2 cellular contexts compared by ENCODE assay signal in genomic region chr13:29937836-29938235, GRCh38.
TF ChIP-seq lines count a peak whose summit lies in the region.

No MANE protein-coding gene starts in this region.

TF ChIP-seq in GM23338, 12 proteins besides CTCF, POLR2A, EP300 and RAD21 (continued from another document):
- TF ChIP-seq, protein P1, sequence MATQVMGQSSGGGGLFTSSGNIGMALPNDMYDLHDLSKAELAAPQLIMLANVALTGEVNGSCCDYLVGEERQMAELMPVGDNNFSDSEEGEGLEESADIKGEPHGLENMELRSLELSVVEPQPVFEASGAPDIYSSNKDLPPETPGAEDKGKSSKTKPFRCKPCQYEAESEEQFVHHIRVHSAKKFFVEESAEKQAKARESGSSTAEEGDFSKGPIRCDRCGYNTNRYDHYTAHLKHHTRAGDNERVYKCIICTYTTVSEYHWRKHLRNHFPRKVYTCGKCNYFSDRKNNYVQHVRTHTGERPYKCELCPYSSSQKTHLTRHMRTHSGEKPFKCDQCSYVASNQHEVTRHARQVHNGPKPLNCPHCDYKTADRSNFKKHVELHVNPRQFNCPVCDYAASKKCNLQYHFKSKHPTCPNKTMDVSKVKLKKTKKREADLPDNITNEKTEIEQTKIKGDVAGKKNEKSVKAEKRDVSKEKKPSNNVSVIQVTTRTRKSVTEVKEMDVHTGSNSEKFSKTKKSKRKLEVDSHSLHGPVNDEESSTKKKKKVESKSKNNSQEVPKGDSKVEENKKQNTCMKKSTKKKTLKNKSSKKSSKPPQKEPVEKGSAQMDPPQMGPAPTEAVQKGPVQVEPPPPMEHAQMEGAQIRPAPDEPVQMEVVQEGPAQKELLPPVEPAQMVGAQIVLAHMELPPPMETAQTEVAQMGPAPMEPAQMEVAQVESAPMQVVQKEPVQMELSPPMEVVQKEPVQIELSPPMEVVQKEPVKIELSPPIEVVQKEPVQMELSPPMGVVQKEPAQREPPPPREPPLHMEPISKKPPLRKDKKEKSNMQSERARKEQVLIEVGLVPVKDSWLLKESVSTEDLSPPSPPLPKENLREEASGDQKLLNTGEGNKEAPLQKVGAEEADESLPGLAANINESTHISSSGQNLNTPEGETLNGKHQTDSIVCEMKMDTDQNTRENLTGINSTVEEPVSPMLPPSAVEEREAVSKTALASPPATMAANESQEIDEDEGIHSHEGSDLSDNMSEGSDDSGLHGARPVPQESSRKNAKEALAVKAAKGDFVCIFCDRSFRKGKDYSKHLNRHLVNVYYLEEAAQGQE (IDR thresholded peaks at IDR 0.05; ENCODE audit: unreplicated experiment), result no peak
- TF ChIP-seq ZNF331 (CRISPR knock-in tag; IDR thresholded peaks at IDR 0.05; ENCODE audit: low read depth), result no peak
- TF ChIP-seq, protein P2, sequence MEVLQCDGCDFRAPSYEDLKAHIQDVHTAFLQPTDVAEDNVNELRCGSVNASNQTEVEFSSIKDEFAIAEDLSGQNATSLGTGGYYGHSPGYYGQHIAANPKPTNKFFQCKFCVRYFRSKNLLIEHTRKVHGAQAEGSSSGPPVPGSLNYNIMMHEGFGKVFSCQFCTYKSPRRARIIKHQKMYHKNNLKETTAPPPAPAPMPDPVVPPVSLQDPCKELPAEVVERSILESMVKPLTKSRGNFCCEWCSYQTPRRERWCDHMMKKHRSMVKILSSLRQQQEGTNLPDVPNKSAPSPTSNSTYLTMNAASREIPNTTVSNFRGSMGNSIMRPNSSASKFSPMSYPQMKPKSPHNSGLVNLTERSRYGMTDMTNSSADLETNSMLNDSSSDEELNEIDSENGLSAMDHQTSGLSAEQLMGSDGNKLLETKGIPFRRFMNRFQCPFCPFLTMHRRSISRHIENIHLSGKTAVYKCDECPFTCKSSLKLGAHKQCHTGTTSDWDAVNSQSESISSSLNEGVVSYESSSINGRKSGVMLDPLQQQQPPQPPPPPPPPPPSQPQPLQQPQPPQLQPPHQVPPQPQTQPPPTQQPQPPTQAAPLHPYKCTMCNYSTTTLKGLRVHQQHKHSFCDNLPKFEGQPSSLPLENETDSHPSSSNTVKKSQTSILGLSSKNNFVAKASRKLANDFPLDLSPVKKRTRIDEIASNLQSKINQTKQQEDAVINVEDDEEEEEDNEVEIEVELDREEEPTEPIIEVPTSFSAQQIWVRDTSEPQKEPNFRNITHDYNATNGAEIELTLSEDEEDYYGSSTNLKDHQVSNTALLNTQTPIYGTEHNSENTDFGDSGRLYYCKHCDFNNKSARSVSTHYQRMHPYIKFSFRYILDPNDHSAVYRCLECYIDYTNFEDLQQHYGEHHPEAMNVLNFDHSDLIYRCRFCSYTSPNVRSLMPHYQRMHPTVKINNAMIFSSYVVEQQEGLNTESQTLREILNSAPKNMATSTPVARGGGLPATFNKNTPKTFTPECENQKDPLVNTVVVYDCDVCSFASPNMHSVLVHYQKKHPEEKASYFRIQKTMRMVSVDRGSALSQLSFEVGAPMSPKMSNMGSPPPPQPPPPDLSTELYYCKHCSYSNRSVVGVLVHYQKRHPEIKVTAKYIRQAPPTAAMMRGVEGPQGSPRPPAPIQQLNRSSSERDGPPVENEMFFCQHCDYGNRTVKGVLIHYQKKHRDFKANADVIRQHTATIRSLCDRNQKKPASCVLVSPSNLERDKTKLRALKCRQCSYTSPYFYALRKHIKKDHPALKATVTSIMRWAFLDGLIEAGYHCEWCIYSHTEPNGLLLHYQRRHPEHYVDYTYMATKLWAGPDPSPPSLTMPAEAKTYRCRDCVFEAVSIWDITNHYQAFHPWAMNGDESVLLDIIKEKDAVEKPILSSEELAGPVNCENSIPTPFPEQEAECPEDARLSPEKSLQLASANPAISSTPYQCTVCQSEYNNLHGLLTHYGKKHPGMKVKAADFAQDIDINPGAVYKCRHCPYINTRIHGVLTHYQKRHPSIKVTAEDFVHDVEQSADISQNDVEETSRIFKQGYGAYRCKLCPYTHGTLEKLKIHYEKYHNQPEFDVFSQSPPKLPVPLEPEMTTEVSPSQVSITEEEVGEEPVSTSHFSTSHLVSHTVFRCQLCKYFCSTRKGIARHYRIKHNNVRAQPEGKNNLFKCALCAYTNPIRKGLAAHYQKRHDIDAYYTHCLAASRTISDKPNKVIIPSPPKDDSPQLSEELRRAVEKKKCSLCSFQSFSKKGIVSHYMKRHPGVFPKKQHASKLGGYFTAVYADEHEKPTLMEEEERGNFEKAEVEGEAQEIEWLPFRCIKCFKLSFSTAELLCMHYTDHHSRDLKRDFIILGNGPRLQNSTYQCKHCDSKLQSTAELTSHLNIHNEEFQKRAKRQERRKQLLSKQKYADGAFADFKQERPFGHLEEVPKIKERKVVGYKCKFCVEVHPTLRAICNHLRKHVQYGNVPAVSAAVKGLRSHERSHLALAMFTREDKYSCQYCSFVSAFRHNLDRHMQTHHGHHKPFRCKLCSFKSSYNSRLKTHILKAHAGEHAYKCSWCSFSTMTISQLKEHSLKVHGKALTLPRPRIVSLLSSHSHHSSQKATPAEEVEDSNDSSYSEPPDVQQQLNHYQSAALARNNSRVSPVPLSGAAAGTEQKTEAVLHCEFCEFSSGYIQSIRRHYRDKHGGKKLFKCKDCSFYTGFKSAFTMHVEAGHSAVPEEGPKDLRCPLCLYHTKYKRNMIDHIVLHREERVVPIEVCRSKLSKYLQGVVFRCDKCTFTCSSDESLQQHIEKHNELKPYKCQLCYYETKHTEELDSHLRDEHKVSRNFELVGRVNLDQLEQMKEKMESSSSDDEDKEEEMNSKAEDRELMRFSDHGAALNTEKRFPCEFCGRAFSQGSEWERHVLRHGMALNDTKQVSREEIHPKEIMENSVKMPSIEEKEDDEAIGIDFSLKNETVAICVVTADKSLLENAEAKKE (CRISPR knock-in tag; IDR thresholded peaks at IDR 0.05), result no peak
- TF ChIP-seq STAT1 (IDR thresholded peaks at IDR 0.05; ENCODE audit: unreplicated experiment), result no peak
- TF ChIP-seq EZH2phosphoT487 (IDR thresholded peaks at IDR 0.05; ENCODE audit: unreplicated experiment), result no peak
TF ChIP-seq in GM23338: peak in this region for 0.

TF ChIP-seq in WTC11, 78 proteins besides CTCF, POLR2A, EP300 and RAD21 (continued from another document):
- no peak for TF ChIP-seq ZNF121 (CRISPR knock-in tag; IDR thresholded peaks at IDR 0.05)
- no peak for TF ChIP-seq FOXP1 (CRISPR knock-in tag; IDR thresholded peaks at IDR 0.05; ENCODE audit: borderline replicate concordance)
- TF ChIP-seq, protein P3, sequence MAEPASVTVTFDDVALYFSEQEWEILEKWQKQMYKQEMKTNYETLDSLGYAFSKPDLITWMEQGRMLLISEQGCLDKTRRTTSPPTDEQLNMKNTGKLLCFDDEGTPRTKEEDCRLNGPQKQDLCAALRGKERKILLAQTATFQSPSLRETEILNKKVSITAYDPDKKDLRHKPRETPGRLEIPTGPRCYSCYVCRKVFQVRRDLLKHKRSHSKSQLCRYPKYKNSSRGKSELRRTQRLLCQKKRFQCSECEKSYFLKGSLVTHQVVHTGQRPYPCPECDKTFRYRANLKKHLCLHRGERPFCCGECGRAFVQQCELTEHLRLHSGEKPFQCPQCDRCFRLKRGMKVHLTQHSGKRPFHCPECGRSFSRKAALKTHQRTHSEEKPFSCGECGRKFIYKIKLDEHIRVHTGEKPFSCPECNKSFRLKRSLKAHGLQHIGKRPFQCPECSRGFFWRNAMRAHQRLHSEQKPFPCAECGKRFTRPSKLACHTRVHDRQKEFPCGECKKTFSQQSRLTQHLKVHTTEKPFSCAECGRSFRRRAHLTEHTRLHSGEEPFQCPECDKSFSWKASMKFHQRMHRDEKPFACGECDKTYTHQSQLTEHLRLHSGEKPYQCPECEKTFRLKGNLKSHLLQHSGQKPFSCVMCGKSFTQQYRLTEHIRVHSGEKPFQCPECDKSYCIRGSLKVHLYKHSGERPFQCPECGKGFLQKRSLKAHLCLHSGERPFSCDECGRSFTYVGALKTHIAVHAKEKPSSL (CRISPR knock-in tag; conservative IDR thresholded peaks at IDR 0.05), result no peak
- TF ChIP-seq, protein P4, sequence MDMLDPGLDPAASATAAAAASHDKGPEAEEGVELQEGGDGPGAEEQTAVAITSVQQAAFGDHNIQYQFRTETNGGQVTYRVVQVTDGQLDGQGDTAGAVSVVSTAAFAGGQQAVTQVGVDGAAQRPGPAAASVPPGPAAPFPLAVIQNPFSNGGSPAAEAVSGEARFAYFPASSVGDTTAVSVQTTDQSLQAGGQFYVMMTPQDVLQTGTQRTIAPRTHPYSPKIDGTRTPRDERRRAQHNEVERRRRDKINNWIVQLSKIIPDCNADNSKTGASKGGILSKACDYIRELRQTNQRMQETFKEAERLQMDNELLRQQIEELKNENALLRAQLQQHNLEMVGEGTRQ (CRISPR knock-in tag; IDR thresholded peaks at IDR 0.05), result no peak
- TF ChIP-seq GABPB1 (CRISPR knock-in tag; IDR thresholded peaks at IDR 0.05), result no peak
- no peak for TF ChIP-seq HMGA2 (CRISPR knock-in tag; IDR thresholded peaks at IDR 0.05)
- TF ChIP-seq TCF7 (CRISPR knock-in tag; IDR thresholded peaks at IDR 0.05; ENCODE audit: low read depth), result no peak
- no peak for TF ChIP-seq GTF2I (CRISPR knock-in tag; conservative IDR thresholded peaks at IDR 0.05)
